Comparison of ENCODE assay signal across 1 cellular context in genomic region chr3:179036226-179036625, GRCh38.
TF ChIP-seq lines count a peak whose summit lies in the region.

No MANE protein-coding gene starts in this region.

TF ChIP-seq in K562, 482 proteins besides CTCF, POLR2A, EP300 and RAD21 (continued from another document):
- no peak for TF ChIP-seq ZNF740 (CRISPR knock-in tag; IDR thresholded peaks at IDR 0.05)
- no peak for TF ChIP-seq ZNF740 (tag; IDR thresholded peaks at IDR 0.05)
- peak; percentile 54; the same call in 1 of the 2 replicates for TF ChIP-seq CBFA2T3 (IDR thresholded peaks at IDR 0.05)
- 0 out of 2 replicates have a peak, but pooled peaks have one; percentile 9 for TF ChIP-seq TEAD2 (tag; IDR thresholded peaks at IDR 0.05)
- TF ChIP-seq BRF1 (IDR thresholded peaks at IDR 0.05; ENCODE audit: borderline replicate concordance, extremely low read depth, insufficient read length), result no peak
- TF ChIP-seq RFX7 (CRISPR knock-in tag; IDR thresholded peaks at IDR 0.05), result no peak
- peak; percentile 51; the same call in 1 of the 2 replicates for TF ChIP-seq TEAD4 (IDR thresholded peaks at IDR 0.05; ENCODE audit: low read length)
- no peak for TF ChIP-seq TEAD4 (CRISPR knock-in tag; IDR thresholded peaks at IDR 0.05; ENCODE audit: borderline replicate concordance)
- no peak for TF ChIP-seq SP2 (IDR thresholded peaks at IDR 0.05; ENCODE audit: extremely low read depth, low read depth, low read length, poor library complexity, severe bottlenecking)
- TF ChIP-seq SMARCA4 (IDR thresholded peaks at IDR 0.05), result peak; percentile 21; the same call in 1 of the 2 replicates
- TF ChIP-seq ARID1B (IDR thresholded peaks at IDR 0.05), result 0 out of 2 replicates have a peak, but pooled peaks have one; percentile 22
- no peak for TF ChIP-seq ZNF316 (IDR thresholded peaks at IDR 0.05)
